Comparison of ENCODE assay signal across 1 cellular context in the genomic region with DNA sequence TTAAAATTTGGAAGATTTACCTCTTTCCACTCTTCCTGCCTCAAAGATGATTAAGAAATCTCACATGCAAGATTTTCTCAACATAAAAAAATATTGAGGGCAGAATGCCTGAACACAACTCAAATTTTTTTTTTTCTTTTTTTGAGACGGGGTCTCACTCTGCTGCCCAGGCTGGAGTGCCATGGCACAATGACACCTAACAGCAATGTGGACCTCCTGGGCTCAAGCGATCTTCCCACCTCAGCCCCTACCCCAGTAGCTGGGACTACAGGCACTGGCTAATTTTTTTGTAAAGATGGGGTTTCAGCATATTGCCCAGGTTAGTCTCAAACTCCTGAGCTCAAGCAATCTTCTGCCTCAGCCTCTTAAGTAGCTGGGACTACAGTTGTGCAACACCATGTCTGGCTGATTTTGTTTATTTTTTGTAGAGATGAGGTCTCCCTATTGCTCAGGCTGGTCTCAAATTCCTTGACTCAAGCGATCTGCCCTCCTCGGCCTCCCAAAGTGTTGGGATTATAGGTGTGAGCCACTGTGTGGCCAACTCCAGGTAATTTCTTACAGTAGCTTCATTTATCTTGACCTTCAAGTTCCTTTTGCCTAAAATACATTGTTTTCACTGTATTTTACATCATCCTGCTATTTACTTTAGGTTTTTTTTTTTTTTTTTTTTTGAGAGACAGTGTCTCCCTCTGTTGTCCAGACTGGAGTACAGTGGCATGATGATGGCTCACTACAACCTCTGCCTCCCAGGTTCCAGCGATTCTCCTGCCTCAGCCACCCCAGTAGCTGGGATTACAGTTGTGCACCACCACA.
TF ChIP-seq lines count a peak whose summit lies in the region.

No MANE protein-coding gene starts in this region.

TF ChIP-seq in HEK293, 187 proteins besides CTCF, POLR2A, EP300 and RAD21 (continued from another document and continues in another):
- TF ChIP-seq, protein P1, sequence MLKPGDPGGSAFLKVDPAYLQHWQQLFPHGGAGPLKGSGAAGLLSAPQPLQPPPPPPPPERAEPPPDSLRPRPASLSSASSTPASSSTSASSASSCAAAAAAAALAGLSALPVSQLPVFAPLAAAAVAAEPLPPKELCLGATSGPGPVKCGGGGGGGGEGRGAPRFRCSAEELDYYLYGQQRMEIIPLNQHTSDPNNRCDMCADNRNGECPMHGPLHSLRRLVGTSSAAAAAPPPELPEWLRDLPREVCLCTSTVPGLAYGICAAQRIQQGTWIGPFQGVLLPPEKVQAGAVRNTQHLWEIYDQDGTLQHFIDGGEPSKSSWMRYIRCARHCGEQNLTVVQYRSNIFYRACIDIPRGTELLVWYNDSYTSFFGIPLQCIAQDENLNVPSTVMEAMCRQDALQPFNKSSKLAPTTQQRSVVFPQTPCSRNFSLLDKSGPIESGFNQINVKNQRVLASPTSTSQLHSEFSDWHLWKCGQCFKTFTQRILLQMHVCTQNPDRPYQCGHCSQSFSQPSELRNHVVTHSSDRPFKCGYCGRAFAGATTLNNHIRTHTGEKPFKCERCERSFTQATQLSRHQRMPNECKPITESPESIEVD (tag by site-specific recombination; IDR thresholded peaks at IDR 0.05) = peak; percentile 28; the same call in 1 of the 2 replicates
- TF ChIP-seq ZFP41 (tag by site-specific recombination; IDR thresholded peaks at IDR 0.05; ENCODE audit: borderline replicate concordance) = no peak
- TF ChIP-seq FEZF1 (tag by site-specific recombination; IDR thresholded peaks at IDR 0.05) = no peak
- TF ChIP-seq, protein P2, sequence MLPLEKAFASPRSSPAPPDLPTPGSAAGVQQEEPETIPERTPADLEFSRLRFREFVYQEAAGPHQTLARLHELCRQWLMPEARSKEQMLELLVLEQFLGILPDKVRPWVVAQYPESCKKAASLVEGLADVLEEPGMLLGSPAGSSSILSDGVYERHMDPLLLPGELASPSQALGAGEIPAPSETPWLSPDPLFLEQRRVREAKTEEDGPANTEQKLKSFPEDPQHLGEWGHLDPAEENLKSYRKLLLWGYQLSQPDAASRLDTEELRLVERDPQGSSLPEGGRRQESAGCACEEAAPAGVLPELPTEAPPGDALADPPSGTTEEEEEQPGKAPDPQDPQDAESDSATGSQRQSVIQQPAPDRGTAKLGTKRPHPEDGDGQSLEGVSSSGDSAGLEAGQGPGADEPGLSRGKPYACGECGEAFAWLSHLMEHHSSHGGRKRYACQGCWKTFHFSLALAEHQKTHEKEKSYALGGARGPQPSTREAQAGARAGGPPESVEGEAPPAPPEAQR (tag by site-specific recombination; IDR thresholded peaks at IDR 0.05) = no peak
- TF ChIP-seq ZNF544 (tag by site-specific recombination; IDR thresholded peaks at IDR 0.05) = no peak
- no peak for TF ChIP-seq ZSCAN16 (tag by site-specific recombination; IDR thresholded peaks at IDR 0.05)
- no peak for TF ChIP-seq ZNF549 (tag by site-specific recombination; IDR thresholded peaks at IDR 0.05)
- TF ChIP-seq WT1 (tag by site-specific recombination; IDR thresholded peaks at IDR 0.05) = 0 out of 2 replicates have a peak, but pooled peaks have one; percentile 56
- TF ChIP-seq ZNF214 (tag by site-specific recombination; IDR thresholded peaks at IDR 0.05; ENCODE audit: borderline replicate concordance) = no peak
- TF ChIP-seq, protein P3, sequence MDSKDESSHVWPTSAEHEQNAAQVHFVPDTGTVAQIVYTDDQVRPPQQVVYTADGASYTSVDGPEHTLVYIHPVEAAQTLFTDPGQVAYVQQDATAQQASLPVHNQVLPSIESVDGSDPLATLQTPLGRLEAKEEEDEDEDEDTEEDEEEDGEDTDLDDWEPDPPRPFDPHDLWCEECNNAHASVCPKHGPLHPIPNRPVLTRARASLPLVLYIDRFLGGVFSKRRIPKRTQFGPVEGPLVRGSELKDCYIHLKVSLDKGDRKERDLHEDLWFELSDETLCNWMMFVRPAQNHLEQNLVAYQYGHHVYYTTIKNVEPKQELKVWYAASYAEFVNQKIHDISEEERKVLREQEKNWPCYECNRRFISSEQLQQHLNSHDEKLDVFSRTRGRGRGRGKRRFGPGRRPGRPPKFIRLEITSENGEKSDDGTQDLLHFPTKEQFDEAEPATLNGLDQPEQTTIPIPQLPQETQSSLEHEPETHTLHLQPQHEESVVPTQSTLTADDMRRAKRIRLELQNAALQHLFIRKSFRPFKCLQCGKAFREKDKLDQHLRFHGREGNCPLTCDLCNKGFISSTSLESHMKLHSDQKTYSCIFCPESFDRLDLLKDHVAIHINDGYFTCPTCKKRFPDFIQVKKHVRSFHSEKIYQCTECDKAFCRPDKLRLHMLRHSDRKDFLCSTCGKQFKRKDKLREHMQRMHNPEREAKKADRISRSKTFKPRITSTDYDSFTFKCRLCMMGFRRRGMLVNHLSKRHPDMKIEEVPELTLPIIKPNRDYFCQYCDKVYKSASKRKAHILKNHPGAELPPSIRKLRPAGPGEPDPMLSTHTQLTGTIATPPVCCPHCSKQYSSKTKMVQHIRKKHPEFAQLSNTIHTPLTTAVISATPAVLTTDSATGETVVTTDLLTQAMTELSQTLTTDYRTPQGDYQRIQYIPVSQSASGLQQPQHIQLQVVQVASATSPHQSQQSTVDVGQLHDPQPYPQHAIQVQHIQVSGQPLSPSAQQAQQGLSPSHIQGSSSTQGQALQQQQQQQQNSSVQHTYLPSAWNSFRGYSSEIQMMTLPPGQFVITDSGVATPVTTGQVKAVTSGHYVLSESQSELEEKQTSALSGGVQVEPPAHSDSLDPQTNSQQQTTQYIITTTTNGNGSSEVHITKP (tag by site-specific recombination; IDR thresholded peaks at IDR 0.05) = peak; percentile 69
- TF ChIP-seq, protein P4, sequence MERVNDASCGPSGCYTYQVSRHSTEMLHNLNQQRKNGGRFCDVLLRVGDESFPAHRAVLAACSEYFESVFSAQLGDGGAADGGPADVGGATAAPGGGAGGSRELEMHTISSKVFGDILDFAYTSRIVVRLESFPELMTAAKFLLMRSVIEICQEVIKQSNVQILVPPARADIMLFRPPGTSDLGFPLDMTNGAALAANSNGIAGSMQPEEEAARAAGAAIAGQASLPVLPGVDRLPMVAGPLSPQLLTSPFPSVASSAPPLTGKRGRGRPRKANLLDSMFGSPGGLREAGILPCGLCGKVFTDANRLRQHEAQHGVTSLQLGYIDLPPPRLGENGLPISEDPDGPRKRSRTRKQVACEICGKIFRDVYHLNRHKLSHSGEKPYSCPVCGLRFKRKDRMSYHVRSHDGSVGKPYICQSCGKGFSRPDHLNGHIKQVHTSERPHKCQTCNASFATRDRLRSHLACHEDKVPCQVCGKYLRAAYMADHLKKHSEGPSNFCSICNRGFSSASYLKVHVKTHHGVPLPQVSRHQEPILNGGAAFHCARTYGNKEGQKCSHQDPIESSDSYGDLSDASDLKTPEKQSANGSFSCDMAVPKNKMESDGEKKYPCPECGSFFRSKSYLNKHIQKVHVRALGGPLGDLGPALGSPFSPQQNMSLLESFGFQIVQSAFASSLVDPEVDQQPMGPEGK (tag by site-specific recombination; IDR thresholded peaks at IDR 0.05) = 0 out of 2 replicates have a peak, but pooled peaks have one; percentile 12
- 0 out of 2 replicates have a peak, but pooled peaks have one; percentile 27 for TF ChIP-seq ZXDB (tag by site-specific recombination; IDR thresholded peaks at IDR 0.05)
- TF ChIP-seq MEIS1 (CRISPR knock-in tag; IDR thresholded peaks at IDR 0.05; ENCODE audit: borderline replicate concordance) = no peak
- TF ChIP-seq ZNF629 (tag by site-specific recombination; IDR thresholded peaks at IDR 0.05) = peak; percentile 46
- no peak for TF ChIP-seq ZNF473 (tag by site-specific recombination; IDR thresholded peaks at IDR 0.05)
- TF ChIP-seq ZNF394 (tag by site-specific recombination; IDR thresholded peaks at IDR 0.05; ENCODE audit: borderline replicate concordance) = no peak
- TF ChIP-seq, protein P5, sequence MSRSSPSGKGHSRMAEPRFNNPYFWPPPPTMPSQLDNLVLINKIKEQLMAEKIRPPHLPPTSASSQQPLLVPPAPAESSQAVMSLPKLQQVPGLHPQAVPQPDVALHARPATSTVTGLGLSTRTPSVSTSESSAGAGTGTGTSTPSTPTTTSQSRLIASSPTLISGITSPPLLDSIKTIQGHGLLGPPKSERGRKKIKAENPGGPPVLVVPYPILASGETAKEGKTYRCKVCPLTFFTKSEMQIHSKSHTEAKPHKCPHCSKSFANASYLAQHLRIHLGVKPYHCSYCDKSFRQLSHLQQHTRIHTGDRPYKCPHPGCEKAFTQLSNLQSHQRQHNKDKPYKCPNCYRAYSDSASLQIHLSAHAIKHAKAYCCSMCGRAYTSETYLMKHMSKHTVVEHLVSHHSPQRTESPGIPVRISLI (tag by site-specific recombination; IDR thresholded peaks at IDR 0.05) = peak; percentile 76
- TF ChIP-seq, protein P6, sequence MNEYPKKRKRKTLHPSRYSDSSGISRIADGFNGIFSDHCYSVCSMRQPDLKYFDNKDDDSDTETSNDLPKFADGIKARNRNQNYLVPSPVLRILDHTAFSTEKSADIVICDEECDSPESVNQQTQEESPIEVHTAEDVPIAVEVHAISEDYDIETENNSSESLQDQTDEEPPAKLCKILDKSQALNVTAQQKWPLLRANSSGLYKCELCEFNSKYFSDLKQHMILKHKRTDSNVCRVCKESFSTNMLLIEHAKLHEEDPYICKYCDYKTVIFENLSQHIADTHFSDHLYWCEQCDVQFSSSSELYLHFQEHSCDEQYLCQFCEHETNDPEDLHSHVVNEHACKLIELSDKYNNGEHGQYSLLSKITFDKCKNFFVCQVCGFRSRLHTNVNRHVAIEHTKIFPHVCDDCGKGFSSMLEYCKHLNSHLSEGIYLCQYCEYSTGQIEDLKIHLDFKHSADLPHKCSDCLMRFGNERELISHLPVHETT (tag by site-specific recombination; IDR thresholded peaks at IDR 0.05) = no peak
- TF ChIP-seq KLF10 (tag by site-specific recombination; IDR thresholded peaks at IDR 0.05) = no peak
- no peak for TF ChIP-seq ZNF624 (tag by site-specific recombination; IDR thresholded peaks at IDR 0.05)
- TF ChIP-seq ZNF350 (tag by site-specific recombination; IDR thresholded peaks at IDR 0.05) = no peak
- no peak for TF ChIP-seq ZBTB8A (tag by site-specific recombination; IDR thresholded peaks at IDR 0.05)
- TF ChIP-seq, protein P7, sequence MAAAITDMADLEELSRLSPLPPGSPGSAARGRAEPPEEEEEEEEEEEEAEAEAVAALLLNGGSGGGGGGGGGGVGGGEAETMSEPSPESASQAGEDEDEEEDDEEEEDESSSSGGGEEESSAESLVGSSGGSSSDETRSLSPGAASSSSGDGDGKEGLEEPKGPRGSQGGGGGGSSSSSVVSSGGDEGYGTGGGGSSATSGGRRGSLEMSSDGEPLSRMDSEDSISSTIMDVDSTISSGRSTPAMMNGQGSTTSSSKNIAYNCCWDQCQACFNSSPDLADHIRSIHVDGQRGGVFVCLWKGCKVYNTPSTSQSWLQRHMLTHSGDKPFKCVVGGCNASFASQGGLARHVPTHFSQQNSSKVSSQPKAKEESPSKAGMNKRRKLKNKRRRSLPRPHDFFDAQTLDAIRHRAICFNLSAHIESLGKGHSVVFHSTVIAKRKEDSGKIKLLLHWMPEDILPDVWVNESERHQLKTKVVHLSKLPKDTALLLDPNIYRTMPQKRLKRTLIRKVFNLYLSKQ (tag by site-specific recombination; IDR thresholded peaks at IDR 0.05; ENCODE audit: borderline replicate concordance) = no peak
- TF ChIP-seq, protein P8, sequence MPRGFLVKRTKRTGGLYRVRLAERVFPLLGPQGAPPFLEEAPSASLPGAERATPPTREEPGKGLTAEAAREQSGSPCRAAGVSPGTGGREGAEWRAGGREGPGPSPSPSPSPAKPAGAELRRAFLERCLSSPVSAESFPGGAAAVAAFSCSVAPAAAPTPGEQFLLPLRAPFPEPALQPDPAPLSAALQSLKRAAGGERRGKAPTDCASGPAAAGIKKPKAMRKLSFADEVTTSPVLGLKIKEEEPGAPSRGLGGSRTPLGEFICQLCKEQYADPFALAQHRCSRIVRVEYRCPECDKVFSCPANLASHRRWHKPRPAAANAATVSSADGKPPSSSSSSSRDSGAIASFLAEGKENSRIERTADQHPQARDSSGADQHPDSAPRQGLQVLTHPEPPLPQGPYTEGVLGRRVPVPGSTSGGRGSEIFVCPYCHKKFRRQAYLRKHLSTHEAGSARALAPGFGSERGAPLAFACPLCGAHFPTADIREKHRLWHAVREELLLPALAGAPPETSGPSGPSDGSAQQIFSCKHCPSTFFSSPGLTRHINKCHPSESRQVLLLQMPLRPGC (tag by site-specific recombination; IDR thresholded peaks at IDR 0.05) = peak; percentile 81
- TF ChIP-seq, protein P9, sequence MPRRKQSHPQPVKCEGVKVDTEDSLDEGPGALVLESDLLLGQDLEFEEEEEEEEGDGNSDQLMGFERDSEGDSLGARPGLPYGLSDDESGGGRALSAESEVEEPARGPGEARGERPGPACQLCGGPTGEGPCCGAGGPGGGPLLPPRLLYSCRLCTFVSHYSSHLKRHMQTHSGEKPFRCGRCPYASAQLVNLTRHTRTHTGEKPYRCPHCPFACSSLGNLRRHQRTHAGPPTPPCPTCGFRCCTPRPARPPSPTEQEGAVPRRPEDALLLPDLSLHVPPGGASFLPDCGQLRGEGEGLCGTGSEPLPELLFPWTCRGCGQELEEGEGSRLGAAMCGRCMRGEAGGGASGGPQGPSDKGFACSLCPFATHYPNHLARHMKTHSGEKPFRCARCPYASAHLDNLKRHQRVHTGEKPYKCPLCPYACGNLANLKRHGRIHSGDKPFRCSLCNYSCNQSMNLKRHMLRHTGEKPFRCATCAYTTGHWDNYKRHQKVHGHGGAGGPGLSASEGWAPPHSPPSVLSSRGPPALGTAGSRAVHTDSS (tag by site-specific recombination; IDR thresholded peaks at IDR 0.05) = no peak
- TF ChIP-seq SP3 (tag by site-specific recombination; IDR thresholded peaks at IDR 0.05) = no peak
- TF ChIP-seq, protein P10, sequence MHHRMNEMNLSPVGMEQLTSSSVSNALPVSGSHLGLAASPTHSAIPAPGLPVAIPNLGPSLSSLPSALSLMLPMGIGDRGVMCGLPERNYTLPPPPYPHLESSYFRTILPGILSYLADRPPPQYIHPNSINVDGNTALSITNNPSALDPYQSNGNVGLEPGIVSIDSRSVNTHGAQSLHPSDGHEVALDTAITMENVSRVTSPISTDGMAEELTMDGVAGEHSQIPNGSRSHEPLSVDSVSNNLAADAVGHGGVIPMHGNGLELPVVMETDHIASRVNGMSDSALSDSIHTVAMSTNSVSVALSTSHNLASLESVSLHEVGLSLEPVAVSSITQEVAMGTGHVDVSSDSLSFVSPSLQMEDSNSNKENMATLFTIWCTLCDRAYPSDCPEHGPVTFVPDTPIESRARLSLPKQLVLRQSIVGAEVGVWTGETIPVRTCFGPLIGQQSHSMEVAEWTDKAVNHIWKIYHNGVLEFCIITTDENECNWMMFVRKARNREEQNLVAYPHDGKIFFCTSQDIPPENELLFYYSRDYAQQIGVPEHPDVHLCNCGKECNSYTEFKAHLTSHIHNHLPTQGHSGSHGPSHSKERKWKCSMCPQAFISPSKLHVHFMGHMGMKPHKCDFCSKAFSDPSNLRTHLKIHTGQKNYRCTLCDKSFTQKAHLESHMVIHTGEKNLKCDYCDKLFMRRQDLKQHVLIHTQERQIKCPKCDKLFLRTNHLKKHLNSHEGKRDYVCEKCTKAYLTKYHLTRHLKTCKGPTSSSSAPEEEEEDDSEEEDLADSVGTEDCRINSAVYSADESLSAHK (tag by site-specific recombination; IDR thresholded peaks at IDR 0.05) = no peak
- TF ChIP-seq, protein P11, sequence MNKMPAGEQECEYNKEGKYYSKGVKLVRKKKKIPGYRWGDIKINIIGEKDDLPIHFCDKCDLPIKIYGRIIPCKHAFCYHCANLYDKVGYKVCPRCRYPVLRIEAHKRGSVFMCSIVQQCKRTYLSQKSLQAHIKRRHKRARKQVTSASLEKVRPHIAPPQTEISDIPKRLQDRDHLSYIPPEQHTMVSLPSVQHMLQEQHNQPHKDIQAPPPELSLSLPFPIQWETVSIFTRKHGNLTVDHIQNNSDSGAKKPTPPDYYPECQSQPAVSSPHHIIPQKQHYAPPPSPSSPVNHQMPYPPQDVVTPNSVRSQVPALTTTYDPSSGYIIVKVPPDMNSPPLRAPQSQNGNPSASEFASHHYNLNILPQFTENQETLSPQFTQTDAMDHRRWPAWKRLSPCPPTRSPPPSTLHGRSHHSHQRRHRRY (tag by site-specific recombination; IDR thresholded peaks at IDR 0.05) = no peak
